ENCODE assay signal across 20 cellular contexts in the genomic region with DNA sequence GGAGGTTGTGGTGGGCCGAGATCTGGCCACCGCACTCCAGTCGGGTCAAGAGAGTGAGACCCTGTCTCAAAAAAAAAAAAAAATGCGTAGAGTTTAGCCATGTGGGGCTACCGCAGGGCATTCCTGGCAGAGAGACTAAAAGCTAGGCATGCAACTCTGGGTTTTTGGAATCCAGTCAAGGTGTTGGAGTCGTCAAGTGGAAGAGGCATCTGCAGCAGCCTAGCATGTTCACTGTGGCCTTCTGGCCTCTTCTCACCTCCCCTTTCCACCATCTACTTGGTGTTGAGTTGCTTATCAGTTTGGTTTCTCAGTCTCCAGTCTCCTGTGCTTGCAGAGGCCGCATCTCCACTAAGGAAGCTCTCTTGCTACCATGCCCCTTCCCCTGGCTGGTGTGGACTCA.
"Had no signal": no experiment of that assay in that cellular context is flagged by ENCODE, and none has a peak within 500 bp of the region (broad histone marks: within the 10 kb centered on the region; RNA-seq: fewer than 3 reads in every experiment).

No MANE protein-coding gene starts in this region.

- H3K27ac Mint-ChIP-seq: naive thymus-derived CD8-positive, alpha-beta T cell; neural progenitor cell; stimulated activated effector memory CD8-positive, alpha-beta T cell treated with anti-CD3 and anti-CD28 coated beads, Interleukin-12 subunit alpha, Interleukin-12 subunit beta, amount 100 ng/mL, for 72 hours; stimulated activated naive B cell treated with anti-CD40 and anti-IgM and Interleukin-4, amounts not matched to agents 10 μg/mL and 1 μg/mL and 100 μg/mL, for 72 hours; stimulated activated naive CD8-positive, alpha-beta T cell treated with anti-CD3 and anti-CD28 coated beads, Interleukin-15, Interleukin-2, amounts not matched to agents 100 ng/mL and 50 ng/mL, for 24 hours had no signal

- H3K9me3 Mint-ChIP-seq: nephron; neural progenitor cell; stimulated activated naive B cell treated with anti-CD40 and anti-IgM and Interleukin-4, amounts not matched to agents 10 μg/mL and 1 μg/mL and 100 μg/mL, for 72 hours had no signal

- ATAC-seq: naive thymus-derived CD8-positive, alpha-beta T cell; right lobe of liver; stimulated activated effector memory CD8-positive, alpha-beta T cell treated with anti-CD3 and anti-CD28 coated beads, Interleukin-12 subunit alpha, Interleukin-12 subunit beta, amount 100 ng/mL, for 72 hours; stimulated activated naive B cell treated with anti-CD40 and anti-IgM and Interleukin-4, amounts not matched to agents 10 μg/mL and 1 μg/mL and 100 μg/mL, for 72 hours had no signal

- H3K4me1 Mint-ChIP-seq: naive thymus-derived CD8-positive, alpha-beta T cell; stimulated activated effector memory CD8-positive, alpha-beta T cell treated with anti-CD3 and anti-CD28 coated beads, Interleukin-12 subunit alpha, Interleukin-12 subunit beta, amount 100 ng/mL, for 72 hours; stimulated activated naive B cell treated with anti-CD40 and anti-IgM and Interleukin-4, amounts not matched to agents 10 μg/mL and 1 μg/mL and 100 μg/mL, for 72 hours had no signal

- H3K4me3 Mint-ChIP-seq: naive thymus-derived CD8-positive, alpha-beta T cell; nephron; neural progenitor cell; stimulated activated effector memory CD8-positive, alpha-beta T cell treated with anti-CD3 and anti-CD28 coated beads, Interleukin-12 subunit alpha, Interleukin-12 subunit beta, amount 100 ng/mL, for 72 hours; stimulated activated naive B cell treated with anti-CD40 and anti-IgM and Interleukin-4, amounts not matched to agents 10 μg/mL and 1 μg/mL and 100 μg/mL, for 72 hours; stimulated activated naive CD8-positive, alpha-beta T cell treated with anti-CD3 and anti-CD28 coated beads, Interleukin-15, Interleukin-2, amounts not matched to agents 100 ng/mL and 50 ng/mL, for 24 hours had no signal

- H3K36me3 Mint-ChIP-seq: naive thymus-derived CD8-positive, alpha-beta T cell; neural progenitor cell; stimulated activated effector memory CD8-positive, alpha-beta T cell treated with anti-CD3 and anti-CD28 coated beads, Interleukin-12 subunit alpha, Interleukin-12 subunit beta, amount 100 ng/mL, for 72 hours; stimulated activated naive B cell treated with anti-CD40 and anti-IgM and Interleukin-4, amounts not matched to agents 10 μg/mL and 1 μg/mL and 100 μg/mL, for 72 hours had no signal

- H3K27me3 Mint-ChIP-seq: stimulated activated naive B cell treated with anti-CD40 and anti-IgM and Interleukin-4, amounts not matched to agents 10 μg/mL and 1 μg/mL and 100 μg/mL, for 72 hours had no signal

- DNase-seq: naive thymus-derived CD8-positive, alpha-beta T cell; occipital lobe; ovary; retina; right lobe of liver; sigmoid colon; small intestine; stimulated activated CD4-positive, alpha-beta T cell treated with anti-CD3 and anti-CD28 coated beads, Interleukin-15, amount 100 ng/mL, for 24 hours; stimulated activated CD4-positive, alpha-beta T cell treated with anti-CD3 and anti-CD28 coated beads, Interleukin-2, amount 100 ng/mL, for 24 hours; stimulated activated CD4-positive, alpha-beta T cell treated with anti-CD3 and anti-CD28 coated beads, Interleukin-2, amount 100 ng/mL, for 48 hours; stimulated activated CD4-positive, alpha-beta T cell treated with anti-CD3 and anti-CD28 coated beads, Interleukin-4, amount 100 ng/mL, for 24 hours; stimulated activated naive B cell treated with anti-CD40 and anti-IgM and Interleukin-4, amounts not matched to agents 10 μg/mL and 1 μg/mL and 100 μg/mL, for 72 hours; stimulated activated naive CD4-positive, alpha-beta T cell treated with Interleukin-2 at 50 U/mL for 16 hours; stomach; trophoblast cell; upper lobe of left lung had no signal
